Comparison of ENCODE assay signal across 8 cellular contexts in genomic region chr2:64859208-64860161, GRCh38.
DNase-seq lines count a peak whose midpoint lies in the region; ATAC-seq, FAIRE-seq and TF ChIP-seq lines count a peak whose summit lies in the region.

No MANE protein-coding gene starts in this region.

- intact Hi-C loops in K562 (cut with micrococcal nuclease): loop anchor here (2.0 kb wide), 1 partner anchor 109 kb away; no protein-coding TSS in a partner anchor

- H3K9me3 ChIP-seq in DOHH2 (ENCODE audit: control insufficient read depth, insufficient read depth, low read length) (peaks cover 10% of the 10 kb centered on the region), H9 (ENCODE audit: control insufficient read depth, low read depth, low read length) (no peaks in the 10 kb centered on the region), K562 (replicated peaks; ENCODE audit: control insufficient read depth, insufficient read depth, low read depth, low read length) (peaks cover 4% of the 10 kb centered on the region; the same call in 1 of the 2 replicates), iPS-15b (ENCODE audit: control insufficient read depth, insufficient read depth, low read length) (no peaks in the 10 kb centered on the region)

- H3K36me3 Mint-ChIP-seq in H9 (ENCODE audit: insufficient read depth in 1 of 3, low read depth in 3 of 3): no peaks in the 10 kb centered on the region

- H3K79me1 ChIP-seq in H9 (ENCODE audit: insufficient read depth, low read depth, low read length, poor library complexity, severe bottlenecking): no peaks in the 10 kb centered on the region

- H3K18ac ChIP-seq in H9 (ENCODE audit: insufficient read length, low read depth, low read length): peak overlapping the region; percentile 47

- H3K27ac Mint-ChIP-seq in H9: no peak overlapping the region

- H4K8ac ChIP-seq in H9 (replicated peaks; ENCODE audit: insufficient read length, low read depth, low read length): no peak overlapping the region

- no peaks in the 10 kb centered on the region for H3K9me2 ChIP-seq in DOHH2 (replicated peaks; ENCODE audit: control insufficient read depth, low read length)

- peak overlapping the region; percentile 59 to 65 for H3K4me3 Mint-ChIP-seq in H9

- no peak overlapping the region for H3K4ac ChIP-seq in H9 (ENCODE audit: low read depth, low read length)

- H3K9me1 ChIP-seq in K562 (ENCODE audit: control insufficient read depth, insufficient read depth, low read length): no peaks in the 10 kb centered on the region

- H3K27me3 ChIP-seq in DOHH2 (ENCODE audit: control insufficient read depth, low read length): no peaks in the 10 kb centered on the region
- H3K27me3 ChIP-seq in H9 (ENCODE audit: insufficient read depth, low read length): no peaks in the 10 kb centered on the region; the same call in 1 of the 2 replicates
- no peaks in the 10 kb centered on the region for H3K27me3 ChIP-seq in K562 (ENCODE audit: control insufficient read depth in 2 of 2, insufficient read depth in 2 of 2, low read length in 2 of 2)
- H3K27me3 ChIP-seq in iPS-15b (ENCODE audit: control insufficient read depth, insufficient read depth, low read length): peaks cover 55% of the 10 kb centered on the region

- H3K4me1 ChIP-seq in DOHH2 (ENCODE audit: control insufficient read depth, low read length) (peaks cover 84% of the 10 kb centered on the region), H9 (ENCODE audit: insufficient read depth, low read length) (peaks cover 2% of the 10 kb centered on the region; the same call in 1 of the 2 replicates), K562 (replicated peaks in 1 of 2; ENCODE audit: control insufficient read depth in 2 of 2, insufficient read depth in 2 of 2, low read length in 2 of 2) (peaks cover 29 to 34% of the 10 kb centered on the region in 2 experiments), iPS-15b (ENCODE audit: control insufficient read depth, insufficient read depth, low read length) (peaks cover 18% of the 10 kb centered on the region)

- peaks cover 47% of the 10 kb centered on the region for H3F3A ChIP-seq in DOHH2 (ENCODE audit: control insufficient read depth, insufficient read depth)

- H3K4me2 ChIP-seq in DOHH2 (ENCODE audit: low read length) (peak overlapping the region; percentile 81), H9 (ENCODE audit: insufficient read depth, insufficient read length, low read length) (peak overlapping the region; percentile 87), K562 (ENCODE audit: insufficient read depth, low read length) (peak overlapping the region; percentile 66)

- TF ChIP-seq POLR2A in K562 (conservative IDR thresholded peaks at IDR 0.05): peak; percentile 68; the same call in 1 of the 2 replicates

- no CpG with 5 or more reads among the region's 63 CpGs for WGBS in H9 (ENCODE audit: extremely low coverage, insufficient read length, low lambda C conversion rate)
- 9% methylated on average over 52 of the region's 63 CpGs for WGBS in K562 (ENCODE audit: insufficient coverage, low coverage, missing lambda C conversion rate)

- H3K9ac ChIP-seq in H9 (ENCODE audit: extremely low read depth, insufficient read length, low read length) (no peak overlapping the region), K562 (ENCODE audit: insufficient read depth in 1 of 2, low read depth in 2 of 2, low read length in 2 of 2) (peak overlapping the region; percentile 63 to 89), iPS-15b (ENCODE audit: low read depth, low read length) (no peak overlapping the region)

- H3K79me2 ChIP-seq in DOHH2 (ENCODE audit: control insufficient read depth, low read length) (no peaks in the 10 kb centered on the region), H9 (ENCODE audit: insufficient read depth, low read length) (no peaks in the 10 kb centered on the region), K562 (ENCODE audit: control insufficient read depth, insufficient read depth, low read length) (no peaks in the 10 kb centered on the region)

- no peak for TF ChIP-seq EP300 in K562 (IDR thresholded peaks at IDR 0.05; ENCODE audit: low read length)

- no peak overlapping the region for H3T11ph ChIP-seq in H9 (ENCODE audit: low read length)

- H3K23me2 ChIP-seq in H9 (ENCODE audit: insufficient read length, low read depth, low read length, poor library complexity, severe bottlenecking): peaks cover 6% of the 10 kb centered on the region

- ATAC-seq in K562 (peak; percentile 92), GM19467 (IDR thresholded peaks at IDR 0.05; ENCODE audit: unreplicated experiment) (no peak), HG03280 (IDR thresholded peaks at IDR 0.05; ENCODE audit: unreplicated experiment) (no peak)

- in situ Hi-C loops in K562 (cut with MboI): loop anchor here (5.0 kb wide), 2 partner anchors 217 to 262 kb away; no protein-coding TSS in a partner anchor

- H3K23ac ChIP-seq in H9 (ENCODE audit: insufficient read length, low read depth, low read length): no peak overlapping the region

- peak; percentile 78 for DNase-seq in H9
- DNase-seq in NCI-H345 treated with DMSO at 0.1 percent for 48 hours (lab: John Stamatoyannopoulos, UW; ENCODE audit: unreplicated experiment): peak; percentile 28
- DNase-seq in K562 (ENCODE audit: extremely low read depth in 1 of 4, low spot score in 3 of 4): peak; percentile 76 to 92 (median 91)
- DNase-seq in retinal pigment epithelial cell (ENCODE audit: low read depth): no peak

- peak in 1 of 2 experiments; percentile 22; a peak in 2 of 4 replicates for TF ChIP-seq RAD21 in K562 (CRISPR knock-in tag; conservative IDR thresholded peaks at IDR 0.05 in 1 of 2, IDR thresholded peaks at IDR 0.05 in 1 of 2)

- H2AFZ ChIP-seq in H9 (ENCODE audit: low read length): no peak overlapping the region
- H2AFZ ChIP-seq in K562 (ENCODE audit: low read depth, low read length): peak overlapping the region; percentile 91

- no peak overlapping the region for H2BK120ac ChIP-seq in H9 (ENCODE audit: low read depth, low read length, poor library complexity, severe bottlenecking)

- H3K4me1 Mint-ChIP-seq in H9: peaks cover 24 to 28% of the 10 kb centered on the region in 2 experiments

- H3K14ac ChIP-seq in H9 (ENCODE audit: insufficient read depth, low read length): peak overlapping the region; percentile 50; the same call in 1 of the 2 replicates

- no peak overlapping the region for H2BK20ac ChIP-seq in H9 (ENCODE audit: low read depth, low read length, poor library complexity, severe bottlenecking)

- H3K27ac ChIP-seq in DOHH2 (ENCODE audit: low read depth, low read length) (peak overlapping the region; percentile 72), H9 (ENCODE audit: insufficient read length, low read depth, low read length) (no peak overlapping the region), K562 (ENCODE audit: extremely low read depth, low read depth, low read length) (peak overlapping the region; percentile 67)

- no peak overlapping the region for H2BK12ac ChIP-seq in H9 (ENCODE audit: insufficient read length, low read depth, low read length)

- H2AK5ac ChIP-seq in H9 (ENCODE audit: insufficient read length, low read length): no peak overlapping the region

- no peak overlapping the region for H2BK15ac ChIP-seq in H9 (ENCODE audit: low read depth, low read length)

- BruUV-seq in K562 (replicated peaks; lab: Mats Ljungman, UMichigan): no TSS peak

- H3K9me3 Mint-ChIP-seq in H9: no peaks in the 10 kb centered on the region

- TF ChIP-seq CTCF in DOHH2 (IDR thresholded peaks at IDR 0.05; ENCODE audit: low read depth, low read length, poor library complexity, severe bottlenecking): no peak
- TF ChIP-seq CTCF in H9 (conservative IDR thresholded peaks at IDR 0.05): peak; percentile 24; the same call in 1 of the 3 replicates
- TF ChIP-seq CTCF in K562 (IDR thresholded peaks at IDR 0.05 in 2 of 3, conservative IDR thresholded peaks at IDR 0.05 in 1 of 3; ENCODE audit: insufficient read depth in 2 of 3, low read depth in 1 of 3, low read length in 3 of 3): peak in 2 of 3 experiments; percentile 9 to 22; a peak in 1 of 6 replicates
- TF ChIP-seq CTCF in retinal pigment epithelial cell (conservative IDR thresholded peaks at IDR 0.05; ENCODE audit: low read depth, low read length): no peak

- H3K36me3 ChIP-seq in DOHH2 (ENCODE audit: control insufficient read depth, low read length): no peaks in the 10 kb centered on the region
- no peaks in the 10 kb centered on the region for H3K36me3 ChIP-seq in K562 (ENCODE audit: control insufficient read depth, insufficient read depth, low read length)
- H3K36me3 ChIP-seq in iPS-15b (ENCODE audit: control insufficient read depth, insufficient read depth, low read length): no peaks in the 10 kb centered on the region

- POLR2A ChIA-PET in K562 (lab: Yijun Ruan, JAX): interaction anchor here (0.6 to 2.0 kb wide), 14 partner anchors 7 to 578 kb away, joined by 3 to 13 read pairs (median 3); partner anchors contain the start of gene SERTAD2

- H4K20me1 ChIP-seq in DOHH2 (ENCODE audit: control insufficient read depth, insufficient read depth, low read depth, low read length) (no peaks in the 10 kb centered on the region), H9 (ENCODE audit: control insufficient read depth, insufficient read depth, insufficient read length) (no peaks in the 10 kb centered on the region), K562 (replicated peaks; ENCODE audit: control insufficient read depth, insufficient read depth, low read length) (no peaks in the 10 kb centered on the region)

- FAIRE-seq in K562 (lab: Jason Lieb, UNC): peak; percentile 37

- no peak overlapping the region for H2BK5ac ChIP-seq in H9 (ENCODE audit: insufficient read length, low read length)

- H3K56ac ChIP-seq in H9 (ENCODE audit: insufficient read length, low read depth, low read length): no peak overlapping the region

- H3K27me3 Mint-ChIP-seq in H9 (ENCODE audit: low read depth): peaks cover 27% of the 10 kb centered on the region

- H3K4me3 ChIP-seq in DOHH2 (ENCODE audit: low read length) (peak overlapping the region; percentile 70), K562 (peak overlapping the region; percentile 29), iPS-15b (ENCODE audit: low read depth, low read length) (peak overlapping the region; percentile 39), retinal pigment epithelial cell (ENCODE audit: low read length) (peak overlapping the region; percentile 35)

- no peak overlapping the region for H4K5ac ChIP-seq in H9 (ENCODE audit: insufficient read length, low read depth, low read length)

- no peak overlapping the region for H4K91ac ChIP-seq in H9 (ENCODE audit: insufficient read length, low read depth, low read length)

- CTCF ChIA-PET in K562 (lab: Yijun Ruan, JAX; ENCODE audit: low intra/inter-chr PET ratio): interaction anchor here (1.2 kb wide), 1 partner anchor 213 kb away, joined by 3 read pairs; no protein-coding TSS in a partner anchor

TF ChIP-seq in K562, 482 proteins besides CTCF, POLR2A, EP300 and RAD21 (continues in another document):
- no peak for TF ChIP-seq ZEB2 (IDR thresholded peaks at IDR 0.05)
- TF ChIP-seq NFATC3 (IDR thresholded peaks at IDR 0.05): no peak
- peak; percentile 77 for TF ChIP-seq NR2C1 (IDR thresholded peaks at IDR 0.05)
- peak; percentile 91 for TF ChIP-seq NR2C1 (tag; IDR thresholded peaks at IDR 0.05)
- no peak for TF ChIP-seq CREM (IDR thresholded peaks at IDR 0.05; ENCODE audit: low read depth)
- peak; percentile 28; the same call in 1 of the 2 replicates for TF ChIP-seq HDAC8 (tag; IDR thresholded peaks at IDR 0.05)
- no peak for TF ChIP-seq NFE2L1 (tag; IDR thresholded peaks at IDR 0.05; ENCODE audit: borderline replicate concordance, low read depth)
- no peak for TF ChIP-seq ETV5 (CRISPR knock-in tag; IDR thresholded peaks at IDR 0.05; ENCODE audit: low read depth)
- no peak for TF ChIP-seq ZNF224 (CRISPR knock-in tag; IDR thresholded peaks at IDR 0.05)

Comparison
In these comparisons a context has a peak if more than half of its experiments do, and no peak if none do; other contexts are left out.
1. CTCF ChIP-seq: peak in H9 (single experiment) and K562 (2 of 3); none in DOHH2 (single experiment) and retinal pigment epithelial cell (single experiment).
2. H3K9ac ChIP-seq: peak in K562 (2 of 2); none in H9 (single experiment) and iPS-15b (single experiment).
3. Peak in every context shown above with its lines, with median percentiles within 50 percentile points of each other: H3K4me2 ChIP-seq and H3K4me3 ChIP-seq.